ENCODE assay signal across 9 cellular contexts in genomic region chr7:98283887-98284222, GRCh38. TPM values are rescaled to one million over a fixed set of nuclear protein-coding genes. Genes with fewer than 3 reads are reported as not detected.
DNase-seq lines count a peak whose midpoint lies in the region; ATAC-seq, FAIRE-seq and TF ChIP-seq lines count a peak whose summit lies in the region.
"Had no signal": no experiment of that assay in that cellular context is flagged by ENCODE, and none has a peak within 500 bp of the region (broad histone marks: within the 10 kb centered on the region; RNA-seq: fewer than 3 reads in every experiment).

No MANE protein-coding gene starts in this region.

- peak overlapping the region in 4 of 9 donors; percentile 41 to 81 (median 70) for H3K27ac Mint-ChIP-seq in naive thymus-derived CD4-positive, alpha-beta T cell
- H3K27ac Mint-ChIP-seq in type B pancreatic cell: peak overlapping the region; percentile 88
- no peak overlapping the region for H3K27ac Mint-ChIP-seq in activated naive CD8-positive, alpha-beta T cell treated with anti-CD3 and anti-CD28 coated beads for 36 hours

- ATAC-seq in heart left ventricle (no peak), Right ventricle myocardium superior (ENCODE audit: poor library complexity) (no peak)
- ATAC-seq in naive thymus-derived CD4-positive, alpha-beta T cell: no peak

- BruUV-seq in OCI-LY7 (replicated peaks; lab: Mats Ljungman, UMichigan): no TSS peak

- H3K4me1 Mint-ChIP-seq in naive thymus-derived CD4-positive, alpha-beta T cell: peaks cover 20 to 50% (median 40%) of the 10 kb centered on the region in 7 donors
- peaks cover 25% of the 10 kb centered on the region for H3K4me1 Mint-ChIP-seq in type B pancreatic cell (ENCODE audit: unreplicated experiment)
- peaks cover 29% of the 10 kb centered on the region for H3K4me1 Mint-ChIP-seq in activated naive CD8-positive, alpha-beta T cell treated with anti-CD3 and anti-CD28 coated beads for 36 hours

- peaks cover 38 to 76% (median 62%) of the 10 kb centered on the region in 12 donors for H3K4me1 ChIP-seq in heart left ventricle
- H3K4me1 ChIP-seq in naive thymus-derived CD4-positive, alpha-beta T cell (ENCODE audit: control insufficient read depth in 2 of 2, insufficient read depth in 2 of 2, low read length in 2 of 2): peaks cover 10 to 30% of the 10 kb centered on the region in 2 donors
- H3K4me1 ChIP-seq in OCI-LY7 (ENCODE audit: insufficient read depth, low read length, poor library complexity, severe bottlenecking): peaks cover 21% of the 10 kb centered on the region

- no peak for FAIRE-seq in H54 (lab: Jason Lieb, UNC)

- H4K20me1 ChIP-seq in OCI-LY7 (ENCODE audit: insufficient read depth, low read length): no peaks in the 10 kb centered on the region; the same call in 1 of the 2 replicates

- intact Hi-C loops in heart left ventricle (cut with DNase I) (loop anchor here in 6 of 10 donors (2.0 to 10.0 kb wide), 5 partner anchors 33 to 1131 kb away; no protein-coding TSS in a partner anchor), Right ventricle myocardium superior (cut with DNase I) (no loop called here), dorsolateral prefrontal cortex (cut with DNase I) (loop anchor here in 1 of 2 donors (2.0 kb wide), 1 partner anchor 31 kb away; the partner anchor contains the start of gene TECPR1), OCI-LY7 (cut with micrococcal nuclease; ENCODE audit: unreplicated experiment) (loop anchor here (5.0 kb wide), 1 partner anchor 177 kb away; the partner anchor contains the start of gene LMTK2)
- intact Hi-C loops in naive thymus-derived CD4-positive, alpha-beta T cell (cut with micrococcal nuclease): loop anchor here in 1 of 2 donors (5.0 to 10.0 kb wide), 2 partner anchors 82 to 409 kb away; partner anchors contain the start of gene ASNS

- H3K9me3 ChIP-seq in heart left ventricle (no peaks in the 10 kb centered on the region), OCI-LY7 (ENCODE audit: low read length) (no peaks in the 10 kb centered on the region)
- H3K9me3 ChIP-seq in naive thymus-derived CD4-positive, alpha-beta T cell (ENCODE audit: control insufficient read depth in 2 of 3, low read length in 3 of 3): no peaks in the 10 kb centered on the region

- H2AFZ ChIP-seq in OCI-LY7 (ENCODE audit: low read length): no peak overlapping the region

- H3K27me3 Mint-ChIP-seq in naive thymus-derived CD4-positive, alpha-beta T cell: no peaks in the 10 kb centered on the region
- H3K27me3 Mint-ChIP-seq in type B pancreatic cell: no peaks in the 10 kb centered on the region
- no peaks in the 10 kb centered on the region for H3K27me3 Mint-ChIP-seq in activated naive CD8-positive, alpha-beta T cell treated with anti-CD3 and anti-CD28 coated beads for 36 hours

- DNase-seq in heart left ventricle (no peak), Right ventricle myocardium superior (no peak), dorsolateral prefrontal cortex (no peak), type B pancreatic cell (ENCODE audit: extremely low spot score, unreplicated experiment) (no peak), H54 (ENCODE audit: insufficient read length, low spot score) (no peak), OCI-LY7 (ENCODE audit: low spot score) (no peak)
- DNase-seq in naive thymus-derived CD4-positive, alpha-beta T cell: no peak
- DNase-seq in activated naive CD8-positive, alpha-beta T cell treated with anti-CD3 and anti-CD28 coated beads for 36 hours: no peak

- H3K4me2 ChIP-seq in OCI-LY7 (ENCODE audit: low read length): no peak overlapping the region

- CTCF ChIA-PET in naive thymus-derived CD4-positive, alpha-beta T cell (lab: Charles Lee): no interaction called here
- CTCF ChIA-PET in OCI-LY7 (lab: Charles Lee; ENCODE audit: unreplicated experiment): no interaction called here

- POLR2A ChIA-PET in naive thymus-derived CD4-positive, alpha-beta T cell (lab: Charles Lee): interaction anchor here (8.3 kb wide), 1 partner anchor 32 kb away, joined by 106 read pairs; the partner anchor contains the start of gene TECPR1
- POLR2A ChIA-PET in OCI-LY7 (lab: Charles Lee): no interaction called here

- no peaks in the 10 kb centered on the region for H3K9me3 Mint-ChIP-seq in naive thymus-derived CD4-positive, alpha-beta T cell
- H3K9me3 Mint-ChIP-seq in type B pancreatic cell: no peaks in the 10 kb centered on the region
- no peaks in the 10 kb centered on the region for H3K9me3 Mint-ChIP-seq in activated naive CD8-positive, alpha-beta T cell treated with anti-CD3 and anti-CD28 coated beads for 36 hours
- H3K9me3 Mint-ChIP-seq: activated T-helper 1 cell treated with anti-CD3 and anti-CD28 coated beads, Interleukin-12 subunit alpha, Interleukin-12 subunit beta, Interleukin-2, Interleukin-4 antibody, amounts not matched to agents 30 ng/mL and 10 ng/mL and 1 ng/mL, durations not matched to agents 14 hours and 24 hours and 36 hours had no signal

- 32 to 57% (median 49%) methylated on average over 8 of the region's 8 CpGs for WGBS in heart left ventricle, 4 donors

- H3K27ac ChIP-seq in heart left ventricle (peak overlapping the region; percentile 72 to 99 (median 96)), dorsolateral prefrontal cortex (peak overlapping the region in 57 of 59 donors; percentile 15 to 96 (median 88)), OCI-LY7 (ENCODE audit: low read depth, low read length, poor library complexity, severe bottlenecking) (no peak overlapping the region)
- H3K27ac ChIP-seq in naive thymus-derived CD4-positive, alpha-beta T cell (ENCODE audit: low read depth, low read length): peak overlapping the region; percentile 92

- H3K4me3 Mint-ChIP-seq in naive thymus-derived CD4-positive, alpha-beta T cell: peak overlapping the region in 9 of 10 donors; percentile 14 to 89 (median 84)
- peak overlapping the region; percentile 85 for H3K4me3 Mint-ChIP-seq in type B pancreatic cell
- no peak overlapping the region for H3K4me3 Mint-ChIP-seq in activated naive CD8-positive, alpha-beta T cell treated with anti-CD3 and anti-CD28 coated beads for 36 hours

- peak overlapping the region; percentile 65 to 98 (median 86) for H3K4me3 ChIP-seq in heart left ventricle
- peak overlapping the region in 58 of 59 donors; percentile 10 to 99 (median 90) for H3K4me3 ChIP-seq in dorsolateral prefrontal cortex
- no peak overlapping the region for H3K4me3 ChIP-seq in naive thymus-derived CD4-positive, alpha-beta T cell (ENCODE audit: low read length)
- no peak overlapping the region for H3K4me3 ChIP-seq in OCI-LY7 (ENCODE audit: low read depth, low read length, poor library complexity, severe bottlenecking)

- no peaks in the 10 kb centered on the region for H3K9me2 ChIP-seq in OCI-LY7 (ENCODE audit: insufficient read depth, low read length)

- peaks cover 0 to 25% (median 8%) of the 10 kb centered on the region in 9 donors for H3K36me3 ChIP-seq in heart left ventricle
- H3K36me3 ChIP-seq in naive thymus-derived CD4-positive, alpha-beta T cell (ENCODE audit: control insufficient read depth in 2 of 3, insufficient read depth in 3 of 3, low read length in 3 of 3): peaks cover 0 to 8% (median 0%) of the 10 kb centered on the region in 3 experiments
- H3K36me3 ChIP-seq in OCI-LY7 (ENCODE audit: insufficient read depth, low read length): no peaks in the 10 kb centered on the region

- H3K79me2 ChIP-seq in OCI-LY7 (ENCODE audit: insufficient read depth, low read depth, low read length): no peaks in the 10 kb centered on the region

- H3K36me3 Mint-ChIP-seq in naive thymus-derived CD4-positive, alpha-beta T cell: peaks cover 0 to 6% (median 0%) of the 10 kb centered on the region in 5 donors
- H3K36me3 Mint-ChIP-seq in type B pancreatic cell: no peaks in the 10 kb centered on the region
- peaks cover 5% of the 10 kb centered on the region for H3K36me3 Mint-ChIP-seq in activated naive CD8-positive, alpha-beta T cell treated with anti-CD3 and anti-CD28 coated beads for 36 hours

- TF ChIP-seq CTCF in heart left ventricle (IDR thresholded peaks at IDR 0.05): no peak
- no peak for TF ChIP-seq CTCF in dorsolateral prefrontal cortex (IDR thresholded peaks at IDR 0.05 in 54 of 56, conservative IDR thresholded peaks at IDR 0.05 in 2 of 56; ENCODE audit: low read depth in 1 of 56, partially characterized antibody in 56 of 56)
- no peak for TF ChIP-seq CTCF in type B pancreatic cell (conservative IDR thresholded peaks at IDR 0.05)
- no peak for TF ChIP-seq CTCF in OCI-LY7 (conservative IDR thresholded peaks at IDR 0.05; ENCODE audit: low read length)

- no peaks in the 10 kb centered on the region for H3K27me3 ChIP-seq in heart left ventricle
- no peaks in the 10 kb centered on the region for H3K27me3 ChIP-seq in dorsolateral prefrontal cortex
- H3K27me3 ChIP-seq in naive thymus-derived CD4-positive, alpha-beta T cell (ENCODE audit: control insufficient read depth in 2 of 2, insufficient read depth in 2 of 2, low read length in 2 of 2): no peaks in the 10 kb centered on the region

- TF ChIP-seq POLR2A in heart left ventricle (IDR thresholded peaks at IDR 0.05): no peak
- no peak for TF ChIP-seq POLR2A in H54 (IDR thresholded peaks at IDR 0.05; ENCODE audit: low read depth, low read length)

RNA-seq across cellular contexts. Expression of gene BRI3, which starts 2.4 kb away (rescaled TPM):
- total RNA-seq in heart left ventricle (100 to 1,000 TPM in 7 of 9 donors, 10 to 100 TPM in 2; 51.0 to 274 (median 223) TPM), Right ventricle myocardium superior (222 TPM), dorsolateral prefrontal cortex (100 to 1,000 TPM in 11 of 120 experiments, 10 to 100 TPM in 109; 62.3 to 111 (median 85.4) TPM), type B pancreatic cell (ENCODE audit: low replicate concordance) (151 and 190 TPM in 2 replicates), OCI-LY7 (2022) (49.8 and 52.1 TPM in 2 replicates)
- 100 to 1,000 TPM; 236 to 237 TPM for polyA plus RNA-seq in heart left ventricle
- total RNA-seq in naive thymus-derived CD4-positive, alpha-beta T cell: 100 to 1,000 TPM in 1 of 5 experiments, 10 to 100 TPM in 4; 73.1 to 194 (median 86.5) TPM
- polyA plus RNA-seq in naive thymus-derived CD4-positive, alpha-beta T cell: 10 to 100 TPM; 17.8 to 20.3 TPM
- total RNA-seq in OCI-LY7 (2014; rRNA removed; shearing (Covaris generic)): 18.0 and 18.4 TPM in 2 replicates
- total RNA-seq in activated naive CD8-positive, alpha-beta T cell treated with anti-CD3 and anti-CD28 coated beads for 36 hours: 10 to 100 TPM; 51.3 to 52.3 TPM

RNA-seq across cellular contexts. Expression of gene TECPR1, which starts 31.8 kb away (rescaled TPM):
- 10 to 100 TPM; 12.2 to 33.0 (median 22.7) TPM for total RNA-seq in heart left ventricle
- 10 to 100 TPM; 10.9 to 23.2 TPM for polyA plus RNA-seq in heart left ventricle
- total RNA-seq in Right ventricle myocardium superior: 16.1 TPM
- total RNA-seq in dorsolateral prefrontal cortex: 100 to 1,000 TPM in 7 of 120 experiments, 10 to 100 TPM in 113; 51.1 to 113 (median 76.1) TPM
- total RNA-seq in naive thymus-derived CD4-positive, alpha-beta T cell: 100 to 1,000 TPM in 4 of 5 experiments, 10 to 100 TPM in 1; 82.4 to 203 (median 134) TPM
- 10 to 100 TPM; 21.0 to 32.3 TPM for polyA plus RNA-seq in naive thymus-derived CD4-positive, alpha-beta T cell
- 32.4 and 39.9 TPM in 2 replicates for total RNA-seq in type B pancreatic cell (ENCODE audit: low replicate concordance)
- total RNA-seq in OCI-LY7 (2014; rRNA removed; shearing (Covaris generic)): 17.9 and 23.2 TPM in 2 replicates
- 36.4 and 38.1 TPM in 2 replicates for total RNA-seq in OCI-LY7 (2022)
- total RNA-seq in activated naive CD8-positive, alpha-beta T cell treated with anti-CD3 and anti-CD28 coated beads for 36 hours: 10 to 100 TPM; 18.3 to 25.6 TPM

Comparison
In these comparisons a context has a peak if more than half of its experiments do, and no peak if none do; other contexts are left out.
1. H3K4me3 ChIP-seq: peak in heart left ventricle (12 of 12) and dorsolateral prefrontal cortex (58 of 59); none in naive thymus-derived CD4-positive, alpha-beta T cell (single experiment) and OCI-LY7 (single experiment).